In genomic region chr2:129708221-129708967, GRCh38 we compare ENCODE assay signal across 2 cellular contexts.
TF ChIP-seq lines count a peak whose summit lies in the region.

No MANE protein-coding gene starts in this region.

TF ChIP-seq in HCT116, 20 proteins besides CTCF, POLR2A, EP300 and RAD21:
- TF ChIP-seq EZH2 (IDR thresholded peaks at IDR 0.05) = no peak
- no peak for TF ChIP-seq SRF (IDR thresholded peaks at IDR 0.05; ENCODE audit: low read depth)
- no peak for TF ChIP-seq MAX (IDR thresholded peaks at IDR 0.05)
- no peak for TF ChIP-seq TCF7L2 (IDR thresholded peaks at IDR 0.05; ENCODE audit: borderline replicate concordance, extremely low read depth, insufficient read depth, insufficient read length)
- TF ChIP-seq ZFX (IDR thresholded peaks at IDR 0.05) = no peak

TF ChIP-seq in K562, 482 proteins besides CTCF, POLR2A, EP300 and RAD21:
- TF ChIP-seq SMAD1 (IDR thresholded peaks at IDR 0.05; ENCODE audit: low read depth, low read length, partially characterized antibody) = no peak
- no peak for TF ChIP-seq ZNF408 (CRISPR knock-in tag; IDR thresholded peaks at IDR 0.05; ENCODE audit: low read depth)
- no peak for TF ChIP-seq FOXO4 (CRISPR knock-in tag; IDR thresholded peaks at IDR 0.05)
- TF ChIP-seq MBD2 (IDR thresholded peaks at IDR 0.05; ENCODE audit: borderline replicate concordance, low read depth) = no peak
- no peak for TF ChIP-seq GATAD2B (IDR thresholded peaks at IDR 0.05; ENCODE audit: borderline replicate concordance)
- no peak for TF ChIP-seq ZNF175 (CRISPR knock-in tag; IDR thresholded peaks at IDR 0.05; ENCODE audit: low read depth)
- no peak for TF ChIP-seq CREBBP (IDR thresholded peaks at IDR 0.05; ENCODE audit: low read depth, low read length)
- no peak for TF ChIP-seq ZNF717 (CRISPR knock-in tag; IDR thresholded peaks at IDR 0.05)
- no peak for TF ChIP-seq PHF21A (IDR thresholded peaks at IDR 0.05; ENCODE audit: borderline replicate concordance, low read depth)
- no peak for TF ChIP-seq KHSRP (IDR thresholded peaks at IDR 0.05)
- no peak for TF ChIP-seq GTF2F1 (IDR thresholded peaks at IDR 0.05; ENCODE audit: low read depth, low read length)
TF ChIP-seq in K562: peak in this region for 0.
